In genomic region chr7:112206238-112207105, GRCh38 we compare ENCODE assay signal across 8 cellular contexts. TPM values are rescaled to one million over a fixed set of nuclear protein-coding genes. Genes with fewer than 3 reads are reported as not detected.
A peak's percentile ranks its signal among the peaks of the same experiment; 100 is the strongest.
DNase-seq lines count a peak whose midpoint lies in the region; ATAC-seq and TF ChIP-seq lines count a peak whose summit lies in the region.

A gene with protein sequence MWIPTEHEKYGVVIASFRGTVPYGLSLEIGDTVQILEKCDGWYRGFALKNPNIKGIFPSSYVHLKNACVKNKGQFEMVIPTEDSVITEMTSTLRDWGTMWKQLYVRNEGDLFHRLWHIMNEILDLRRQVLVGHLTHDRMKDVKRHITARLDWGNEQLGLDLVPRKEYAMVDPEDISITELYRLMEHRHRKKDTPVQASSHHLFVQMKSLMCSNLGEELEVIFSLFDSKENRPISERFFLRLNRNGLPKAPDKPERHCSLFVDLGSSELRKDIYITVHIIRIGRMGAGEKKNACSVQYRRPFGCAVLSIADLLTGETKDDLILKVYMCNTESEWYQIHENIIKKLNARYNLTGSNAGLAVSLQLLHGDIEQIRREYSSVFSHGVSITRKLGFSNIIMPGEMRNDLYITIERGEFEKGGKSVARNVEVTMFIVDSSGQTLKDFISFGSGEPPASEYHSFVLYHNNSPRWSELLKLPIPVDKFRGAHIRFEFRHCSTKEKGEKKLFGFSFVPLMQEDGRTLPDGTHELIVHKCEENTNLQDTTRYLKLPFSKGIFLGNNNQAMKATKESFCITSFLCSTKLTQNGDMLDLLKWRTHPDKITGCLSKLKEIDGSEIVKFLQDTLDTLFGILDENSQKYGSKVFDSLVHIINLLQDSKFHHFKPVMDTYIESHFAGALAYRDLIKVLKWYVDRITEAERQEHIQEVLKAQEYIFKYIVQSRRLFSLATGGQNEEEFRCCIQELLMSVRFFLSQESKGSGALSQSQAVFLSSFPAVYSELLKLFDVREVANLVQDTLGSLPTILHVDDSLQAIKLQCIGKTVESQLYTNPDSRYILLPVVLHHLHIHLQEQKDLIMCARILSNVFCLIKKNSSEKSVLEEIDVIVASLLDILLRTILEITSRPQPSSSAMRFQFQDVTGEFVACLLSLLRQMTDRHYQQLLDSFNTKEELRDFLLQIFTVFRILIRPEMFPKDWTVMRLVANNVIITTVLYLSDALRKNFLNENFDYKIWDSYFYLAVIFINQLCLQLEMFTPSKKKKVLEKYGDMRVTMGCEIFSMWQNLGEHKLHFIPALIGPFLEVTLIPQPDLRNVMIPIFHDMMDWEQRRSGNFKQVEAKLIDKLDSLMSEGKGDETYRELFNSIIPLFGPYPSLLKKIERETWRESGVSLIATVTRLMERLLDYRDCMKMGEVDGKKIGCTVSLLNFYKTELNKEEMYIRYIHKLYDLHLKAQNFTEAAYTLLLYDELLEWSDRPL (N-terminal part only) (minus strand): TSS chr7:112206399. CDS start chr7:112206138, 261 bp downstream.
A gene with protein sequence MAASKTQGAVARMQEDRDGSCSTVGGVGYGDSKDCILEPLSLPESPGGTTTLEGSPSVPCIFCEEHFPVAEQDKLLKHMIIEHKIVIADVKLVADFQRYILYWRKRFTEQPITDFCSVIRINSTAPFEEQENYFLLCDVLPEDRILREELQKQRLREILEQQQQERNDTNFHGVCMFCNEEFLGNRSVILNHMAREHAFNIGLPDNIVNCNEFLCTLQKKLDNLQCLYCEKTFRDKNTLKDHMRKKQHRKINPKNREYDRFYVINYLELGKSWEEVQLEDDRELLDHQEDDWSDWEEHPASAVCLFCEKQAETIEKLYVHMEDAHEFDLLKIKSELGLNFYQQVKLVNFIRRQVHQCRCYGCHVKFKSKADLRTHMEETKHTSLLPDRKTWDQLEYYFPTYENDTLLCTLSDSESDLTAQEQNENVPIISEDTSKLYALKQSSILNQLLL (plus strand): TSS chr7:112206695. CDS start chr7:112206717, 22 bp downstream.

- H3K27me3 ChIP-seq in mammary epithelial cell (ENCODE audit: insufficient read depth, low read length) (no peaks in the 10 kb centered on the region), skeletal muscle tissue (ENCODE audit: control insufficient read depth in 3 of 3, insufficient read depth in 3 of 3, low read length in 3 of 3) (no peaks in the 10 kb centered on the region)

- intact Hi-C loops in mammary epithelial cell (cut with micrococcal nuclease): loop anchor here (1.0 to 10.0 kb wide), 8 partner anchors 139 to 444 kb away; partner anchors contain the start of gene IFRD1

- ATAC-seq in GM18873 (IDR thresholded peaks at IDR 0.05; ENCODE audit: low FRiP score, unreplicated experiment) (peak; percentile 97), HG03135 (IDR thresholded peaks at IDR 0.05; ENCODE audit: unreplicated experiment) (peak; percentile 95)

- in situ Hi-C loops in mammary epithelial cell (cut with MboI; ENCODE audit: low sequenced_read_pairs in 2 of 2): loop anchor here in 1 of 2 donors (25.0 kb wide), 2 partner anchors 206 to 244 kb away; no protein-coding TSS in a partner anchor

- CTCF ChIA-PET in AG04449 (lab: Yijun Ruan, JAX): interaction anchor here (0.6 to 1.4 kb wide), 8 partner anchors 11 to 351 kb away, joined by 3 to 4 read pairs (median 3); no protein-coding TSS in a partner anchor
- CTCF ChIA-PET in mammary epithelial cell (lab: Charles Lee; ENCODE audit: low non-redundant PET): interaction anchor here (0.6 to 0.7 kb wide), 3 partner anchors 9 to 207 kb away, joined by 3 to 5 read pairs (median 4); no protein-coding TSS in a partner anchor

- DNase-seq in AG04449 (ENCODE audit: low read depth, low spot score) (peak; percentile 92), NCI-H2196 (lab: John Stamatoyannopoulos, UW; ENCODE audit: unreplicated experiment) (peak; percentile 99), mammary epithelial cell (peak; percentile 100)

- dilution Hi-C loops in mammary epithelial cell (cut with HindIII; ENCODE audit: low sequenced_read_pairs): no loop called here

- H3K4me1 ChIP-seq in mammary epithelial cell (ENCODE audit: insufficient read depth, low read length): peaks cover 16% of the 10 kb centered on the region
- peaks cover 5 to 34% (median 16%) of the 10 kb centered on the region in 3 donors for H3K4me1 ChIP-seq in skeletal muscle tissue (ENCODE audit: control insufficient read depth in 3 of 3, insufficient read depth in 3 of 3, low read length in 3 of 3)

- peak within 1 kb of the TSS; percentile 83 for H3K9ac ChIP-seq in mammary epithelial cell (ENCODE audit: insufficient read depth, low read length)
- H3K9ac ChIP-seq in skeletal muscle tissue (ENCODE audit: low read depth in 1 of 3, low read length in 3 of 3): peak within 1 kb of the TSS; percentile 94 to 98 (median 95)

- H3K9me3 ChIP-seq in mammary epithelial cell (replicated peaks; ENCODE audit: insufficient read depth, low read length) (no peaks in the 10 kb centered on the region), iPS-18c (ENCODE audit: control insufficient read depth, insufficient read depth, low read length) (peaks cover 2% of the 10 kb centered on the region), skeletal muscle tissue (ENCODE audit: control insufficient read depth in 3 of 3, low read length in 3 of 3) (no peaks in the 10 kb centered on the region)

- 0% methylated on average over 24 of the region's 73 CpGs for WGBS in mammary epithelial cell (ENCODE audit: low coverage, missing lambda C conversion rate)

- TF ChIP-seq CTCF in AG04449 (IDR thresholded peaks at IDR 0.05; ENCODE audit: insufficient read depth, low read length, missing control alignments): no peak
- no peak for TF ChIP-seq CTCF in VCaP (conservative IDR thresholded peaks at IDR 0.05)
- TF ChIP-seq CTCF in mammary epithelial cell (conservative IDR thresholded peaks at IDR 0.05 in 1 of 2, IDR thresholded peaks at IDR 0.05 in 1 of 2; ENCODE audit: extremely low read depth in 1 of 2, insufficient read depth in 1 of 2, low read depth in 1 of 2, low read length in 2 of 2): peak in 1 of 2 donors; percentile 1

- H3K36me3 ChIP-seq in mammary epithelial cell (ENCODE audit: insufficient read depth, low read length) (no peaks in the 10 kb centered on the region), skeletal muscle tissue (ENCODE audit: control insufficient read depth in 3 of 3, insufficient read depth in 3 of 3, low read length in 3 of 3) (no peaks in the 10 kb centered on the region)

- POLR2A ChIA-PET in AG04449 (lab: Yijun Ruan, JAX): interaction anchor here (0.5 to 3.6 kb wide), 4 partner anchors 28 to 445 kb away, joined by 3 to 26 read pairs (median 3); partner anchors contain the start of gene IFRD1

- peak within 1 kb of the TSS; percentile 93 for H3K4me2 ChIP-seq in mammary epithelial cell (ENCODE audit: insufficient read depth, low read depth, low read length)

- H3K79me2 ChIP-seq in mammary epithelial cell (ENCODE audit: insufficient read depth, low read length): peaks cover 83% of the 10 kb centered on the region

- H2AFZ ChIP-seq in mammary epithelial cell (ENCODE audit: low read depth, low read length): peak within 1 kb of the TSS; percentile 98

- peak within 1 kb of the TSS; percentile 95 for H3K4me3 ChIP-seq in AG04449 (ENCODE audit: low read depth, low read length)
- peak within 1 kb of the TSS; percentile 71 to 97 (median 94) for H3K4me3 ChIP-seq in mammary epithelial cell (replicated peaks in 1 of 3; ENCODE audit: insufficient read depth in 1 of 3, low read depth in 2 of 3, low read length in 3 of 3)
- H3K4me3 ChIP-seq in iPS-18c (ENCODE audit: insufficient read depth, low read depth, low read length): peak within 1 kb of the TSS; percentile 85
- peak within 1 kb of the TSS; percentile 96 to 99 (median 98) for H3K4me3 ChIP-seq in skeletal muscle tissue (ENCODE audit: low read length in 3 of 3)

- BruUV-seq in mammary epithelial cell (replicated peaks; lab: Mats Ljungman, UMichigan): TSS peak; percentile 31

- H4K20me1 ChIP-seq in mammary epithelial cell (ENCODE audit: insufficient read depth, low read length): no peaks in the 10 kb centered on the region

- H3K27ac ChIP-seq in VCaP (peak within 1 kb of the TSS; percentile 84), mammary epithelial cell (ENCODE audit: insufficient read depth, low read depth, low read length) (peak within 1 kb of the TSS; percentile 77), skeletal muscle tissue (ENCODE audit: low read depth, low read length) (peak within 1 kb of the TSS; percentile 82)

RNA-seq across cellular contexts. Expression of the first gene that starts in this region (rescaled TPM):
- total RNA-seq in mammary epithelial cell (10 to 100 TPM in 1 of 2 donors, 1 to 10 TPM in 1; 7.5 to 22.2 TPM), skeletal muscle tissue (24.5 TPM)
- 8.7 TPM for polyA plus RNA-seq in mammary epithelial cell
- polyA minus RNA-seq in mammary epithelial cell: 58.4 TPM

RNA-seq across cellular contexts. Expression of the second gene that starts in this region (rescaled TPM):
- total RNA-seq in mammary epithelial cell (10 to 100 TPM; 18.9 to 36.0 TPM), skeletal muscle tissue (17.7 TPM)
- polyA plus RNA-seq in mammary epithelial cell: 11.8 TPM
- not detected for polyA minus RNA-seq in mammary epithelial cell

Comparison
In these comparisons a context has a peak if more than half of its experiments do, and no peak if none do; other contexts are left out.
1. Peak in every context shown above with its lines: DNase-seq, ATAC-seq, H3K4me3 ChIP-seq and H3K27ac ChIP-seq.